1 cellular context compared by ENCODE assay signal in genomic region chr1:202105571-202106339, GRCh38.
TF ChIP-seq lines count a peak whose summit lies in the region.

No MANE protein-coding gene starts in this region.

TF ChIP-seq in GM12878, 131 proteins besides CTCF, POLR2A, EP300 and RAD21:
- TF ChIP-seq ZNF217 (IDR thresholded peaks at IDR 0.05), result no peak
- no peak for TF ChIP-seq POLR2AphosphoS2 (IDR thresholded peaks at IDR 0.05; ENCODE audit: low read depth, low read length)
- TF ChIP-seq TCF12 (IDR thresholded peaks at IDR 0.05; ENCODE audit: low read depth, low read length), result no peak
- TF ChIP-seq NR2C1 (IDR thresholded peaks at IDR 0.05), result no peak
- no peak for TF ChIP-seq HCFC1 (IDR thresholded peaks at IDR 0.05; ENCODE audit: low read length)
- no peak for TF ChIP-seq DPF2 (IDR thresholded peaks at IDR 0.05)
- no peak for TF ChIP-seq BMI1 (IDR thresholded peaks at IDR 0.05; ENCODE audit: borderline replicate concordance)
- no peak for TF ChIP-seq RAD51 (IDR thresholded peaks at IDR 0.05)
- TF ChIP-seq NFXL1 (IDR thresholded peaks at IDR 0.05; ENCODE audit: borderline replicate concordance), result no peak
- no peak for TF ChIP-seq STAT3 (IDR thresholded peaks at IDR 0.05; ENCODE audit: low read depth, low read length)
- TF ChIP-seq, protein P1, sequence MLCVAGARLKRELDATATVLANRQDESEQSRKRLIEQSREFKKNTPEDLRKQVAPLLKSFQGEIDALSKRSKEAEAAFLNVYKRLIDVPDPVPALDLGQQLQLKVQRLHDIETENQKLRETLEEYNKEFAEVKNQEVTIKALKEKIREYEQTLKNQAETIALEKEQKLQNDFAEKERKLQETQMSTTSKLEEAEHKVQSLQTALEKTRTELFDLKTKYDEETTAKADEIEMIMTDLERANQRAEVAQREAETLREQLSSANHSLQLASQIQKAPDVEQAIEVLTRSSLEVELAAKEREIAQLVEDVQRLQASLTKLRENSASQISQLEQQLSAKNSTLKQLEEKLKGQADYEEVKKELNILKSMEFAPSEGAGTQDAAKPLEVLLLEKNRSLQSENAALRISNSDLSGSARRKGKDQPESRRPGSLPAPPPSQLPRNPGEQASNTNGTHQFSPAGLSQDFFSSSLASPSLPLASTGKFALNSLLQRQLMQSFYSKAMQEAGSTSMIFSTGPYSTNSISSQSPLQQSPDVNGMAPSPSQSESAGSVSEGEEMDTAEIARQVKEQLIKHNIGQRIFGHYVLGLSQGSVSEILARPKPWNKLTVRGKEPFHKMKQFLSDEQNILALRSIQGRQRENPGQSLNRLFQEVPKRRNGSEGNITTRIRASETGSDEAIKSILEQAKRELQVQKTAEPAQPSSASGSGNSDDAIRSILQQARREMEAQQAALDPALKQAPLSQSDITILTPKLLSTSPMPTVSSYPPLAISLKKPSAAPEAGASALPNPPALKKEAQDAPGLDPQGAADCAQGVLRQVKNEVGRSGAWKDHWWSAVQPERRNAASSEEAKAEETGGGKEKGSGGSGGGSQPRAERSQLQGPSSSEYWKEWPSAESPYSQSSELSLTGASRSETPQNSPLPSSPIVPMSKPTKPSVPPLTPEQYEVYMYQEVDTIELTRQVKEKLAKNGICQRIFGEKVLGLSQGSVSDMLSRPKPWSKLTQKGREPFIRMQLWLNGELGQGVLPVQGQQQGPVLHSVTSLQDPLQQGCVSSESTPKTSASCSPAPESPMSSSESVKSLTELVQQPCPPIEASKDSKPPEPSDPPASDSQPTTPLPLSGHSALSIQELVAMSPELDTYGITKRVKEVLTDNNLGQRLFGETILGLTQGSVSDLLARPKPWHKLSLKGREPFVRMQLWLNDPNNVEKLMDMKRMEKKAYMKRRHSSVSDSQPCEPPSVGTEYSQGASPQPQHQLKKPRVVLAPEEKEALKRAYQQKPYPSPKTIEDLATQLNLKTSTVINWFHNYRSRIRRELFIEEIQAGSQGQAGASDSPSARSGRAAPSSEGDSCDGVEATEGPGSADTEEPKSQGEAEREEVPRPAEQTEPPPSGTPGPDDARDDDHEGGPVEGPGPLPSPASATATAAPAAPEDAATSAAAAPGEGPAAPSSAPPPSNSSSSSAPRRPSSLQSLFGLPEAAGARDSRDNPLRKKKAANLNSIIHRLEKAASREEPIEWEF (IDR thresholded peaks at IDR 0.05; ENCODE audit: insufficient replicate concordance, low read depth, low read length), result no peak
